ENCODE assay signal across 31 cellular contexts in genomic region chr12:103786201-103786600, GRCh38.
"Had no signal": no experiment of that assay in that cellular context is flagged by ENCODE, and none has a peak within 500 bp of the region (broad histone marks: within the 10 kb centered on the region; RNA-seq: fewer than 3 reads in every experiment).

No MANE protein-coding gene starts in this region.

- H3K27ac ChIP-seq: KMS-11, SJSA1 had no signal

- H3K4me1 Mint-ChIP-seq: activated CD4-positive, alpha-beta T cell treated with anti-CD3 and anti-CD28 coated beads for 36 hours; activated CD4-positive, alpha-beta T cell treated with anti-CD3 and anti-CD28 coated beads, Interleukin-2, amount 10 ng/mL, durations not matched to agents 7 days and 5 days; activated CD8-positive, alpha-beta memory T cell treated with anti-CD3 and anti-CD28 coated beads, Interleukin-2, amount 10 ng/mL, durations not matched to agents 7 days and 5 days; activated naive CD4-positive, alpha-beta T cell treated with anti-CD3 and anti-CD28 coated beads, Interleukin-2, amount 50 U/mL, for 24 hours; brain; WTC11 had no signal

- H3K27me3 ChIP-seq: SJSA1 had no signal

- H3K9ac ChIP-seq: KMS-11, SK-N-SH had no signal

- H3K4me2 ChIP-seq: KMS-11, SK-N-SH had no signal

- H3K9me3 ChIP-seq: SJSA1, SK-N-SH had no signal

- H3K4me1 ChIP-seq: SJSA1 had no signal

- H3K27ac Mint-ChIP-seq: activated CD4-positive, alpha-beta T cell treated with anti-CD3 and anti-CD28 coated beads for 36 hours; activated CD4-positive, alpha-beta T cell treated with anti-CD3 and anti-CD28 coated beads, Interleukin-2, amount 10 ng/mL, durations not matched to agents 7 days and 5 days; activated CD8-positive, alpha-beta memory T cell treated with anti-CD3 and anti-CD28 coated beads, Interleukin-2, amount 10 ng/mL, durations not matched to agents 7 days and 5 days; activated naive CD4-positive, alpha-beta T cell treated with anti-CD3 and anti-CD28 coated beads, Interleukin-2, amount 50 U/mL, for 24 hours; activated T-helper 2 cell treated with anti-CD3 and anti-CD28 coated beads, Interferon-gamma antibody, Interleukin-2, Interleukin-4, amounts not matched to agents 10 μg/mL and 5 μg/mL and 100 μg/mL, durations not matched to agents 14 hours and 24 hours and 36 hours; brain; T-helper 1 cell treated with Interleukin-12 subunit alpha and Interleukin-12 subunit beta and Interleukin-4 antibody, amounts not matched to agents 30 μg/mL and 1 μg/mL, for 36 hours; T-helper 2 cell treated with Interferon-gamma antibody and Interleukin-4, amounts not matched to agents 5 μg/mL and 100 μg/mL, for 36 hours; WTC11 had no signal

- H3K4me3 ChIP-seq: SJSA1 had no signal

- DNase-seq: activated CD4-positive, alpha-beta T cell treated with anti-CD3 and anti-CD28 coated beads for 36 hours; activated CD4-positive, alpha-beta T cell treated with anti-CD3 and anti-CD28 coated beads, Interleukin-2, amount 10 ng/mL, durations not matched to agents 7 days and 5 days; activated CD4-positive, alpha-beta T cell treated with anti-CD3 and anti-CD28 coated beads, Interleukin-2, amount 50 U/mL, for 48 hours; activated CD8-positive, alpha-beta memory T cell treated with anti-CD3 and anti-CD28 coated beads for 24 hours; activated CD8-positive, alpha-beta memory T cell treated with anti-CD3 and anti-CD28 coated beads, Interleukin-2, amount 10 ng/mL, durations not matched to agents 7 days and 5 days; activated CD8-positive, alpha-beta memory T cell treated with anti-CD3 and anti-CD28 coated beads, Interleukin-2, amount 50 U/mL, for 48 hours; activated gamma-delta T cell; activated naive CD4-positive, alpha-beta T cell treated with Interleukin-2 at 50 U/mL for 16 hours; anterior cingulate cortex; caudate nucleus; cerebellar nuclear complex; MM.1S; MV-4-11; NCI-H1092; NCI-H1436 treated with DMSO at 0.1 percent for 48 hours; NCI-H1694 treated with DMSO at 0.1 percent for 48 hours; NCI-H2029; NCI-H345; NCI-H524 treated with DMSO at 0.1 percent for 48 hours; SHP77; SK-N-SH had no signal

- H3K27me3 Mint-ChIP-seq: activated CD4-positive, alpha-beta T cell treated with anti-CD3 and anti-CD28 coated beads for 36 hours; activated CD4-positive, alpha-beta T cell treated with anti-CD3 and anti-CD28 coated beads, Interleukin-2, amount 10 ng/mL, durations not matched to agents 7 days and 5 days; activated CD8-positive, alpha-beta memory T cell treated with anti-CD3 and anti-CD28 coated beads, Interleukin-2, amount 10 ng/mL, durations not matched to agents 7 days and 5 days; activated naive CD4-positive, alpha-beta T cell treated with anti-CD3 and anti-CD28 coated beads, Interleukin-2, amount 50 U/mL, for 24 hours; brain had no signal

- H3K4me3 Mint-ChIP-seq: activated CD4-positive, alpha-beta T cell treated with anti-CD3 and anti-CD28 coated beads for 36 hours; activated CD4-positive, alpha-beta T cell treated with anti-CD3 and anti-CD28 coated beads, Interleukin-2, amount 10 ng/mL, durations not matched to agents 7 days and 5 days; activated CD8-positive, alpha-beta memory T cell treated with anti-CD3 and anti-CD28 coated beads, Interleukin-2, amount 10 ng/mL, durations not matched to agents 7 days and 5 days; activated naive CD4-positive, alpha-beta T cell treated with anti-CD3 and anti-CD28 coated beads, Interleukin-2, amount 50 U/mL, for 24 hours; brain; T-helper 1 cell treated with Interleukin-12 subunit alpha and Interleukin-12 subunit beta and Interleukin-4 antibody, amounts not matched to agents 30 μg/mL and 1 μg/mL, for 36 hours; T-helper 2 cell treated with Interferon-gamma antibody and Interleukin-4, amounts not matched to agents 5 μg/mL and 100 μg/mL, for 36 hours; WTC11 had no signal

- H3K9me3 Mint-ChIP-seq: activated CD4-positive, alpha-beta T cell treated with anti-CD3 and anti-CD28 coated beads, Interleukin-2, amount 10 ng/mL, durations not matched to agents 7 days and 5 days; activated naive CD4-positive, alpha-beta T cell treated with anti-CD3 and anti-CD28 coated beads, Interleukin-2, amount 50 U/mL, for 24 hours; activated T-helper 2 cell treated with anti-CD3 and anti-CD28 coated beads, Interferon-gamma antibody, Interleukin-2, Interleukin-4, amounts not matched to agents 10 μg/mL and 5 μg/mL and 100 μg/mL, durations not matched to agents 14 hours and 24 hours and 36 hours; brain; T-helper 1 cell treated with Interleukin-12 subunit alpha and Interleukin-12 subunit beta and Interleukin-4 antibody, amounts not matched to agents 30 μg/mL and 1 μg/mL, for 36 hours; T-helper 2 cell treated with Interferon-gamma antibody and Interleukin-4, amounts not matched to agents 5 μg/mL and 100 μg/mL, for 36 hours; WTC11 had no signal

- ATAC-seq: activated CD4-positive, alpha-beta T cell treated with anti-CD3 and anti-CD28 coated beads for 36 hours; activated CD4-positive, CD25-positive, alpha-beta regulatory T cell treated with anti-CD3 and anti-CD28 coated beads, Interleukin-2, amount 50 U/mL, for 24 hours; activated CD8-positive, alpha-beta memory T cell treated with anti-CD3 and anti-CD28 coated beads, Interleukin-2, amount 10 ng/mL, durations not matched to agents 7 days and 5 days; Panc1; WTC11 had no signal
